ENCODE assay signal across 12 cellular contexts in genomic region chr12:24911284-24911791, GRCh38. TPM values are rescaled to one million over a fixed set of nuclear protein-coding genes. Genes with fewer than 3 reads are reported as not detected.
A peak's percentile ranks its signal among the peaks of the same experiment; 100 is the strongest.
DNase-seq lines count a peak whose midpoint lies in the region; ATAC-seq and TF ChIP-seq lines count a peak whose summit lies in the region.
"Had no signal": no experiment of that assay in that cellular context is flagged by ENCODE, and none has a peak within 500 bp of the region (broad histone marks: within the 10 kb centered on the region; RNA-seq: fewer than 3 reads in every experiment).

No MANE protein-coding gene starts in this region.

- peaks cover 28% of the 10 kb centered on the region for H3F3A ChIP-seq in GM23248 (ENCODE audit: insufficient read depth)
- peaks cover 38% of the 10 kb centered on the region for H3F3A ChIP-seq in SK-N-SH (replicated peaks; ENCODE audit: insufficient read depth)

- H3K27ac ChIP-seq in GM23248: peak overlapping the region; percentile 92
- peak overlapping the region; percentile 23 to 79 for H3K27ac ChIP-seq in SK-N-SH (ENCODE audit: low read depth in 2 of 2, low read length in 1 of 2)
- H3K27ac ChIP-seq: Peyer's patch, skin epidermis had no signal

- no peak for TF ChIP-seq CTCF in SK-N-SH (IDR thresholded peaks at IDR 0.05)
- no peak for TF ChIP-seq CTCF in fibroblast of mammary gland (conservative IDR thresholded peaks at IDR 0.05; ENCODE audit: control insufficient read depth, insufficient read depth, low read depth, low read length)

- H4K20me1 ChIP-seq in GM23248 (ENCODE audit: insufficient read depth): no peaks in the 10 kb centered on the region
- peaks cover 10% of the 10 kb centered on the region for H4K20me1 ChIP-seq in SK-N-SH (ENCODE audit: insufficient read depth)

- 12 to 13% methylated on average over 9 of the region's 9 CpGs for WGBS in GM23248 (ENCODE audit: low coverage in 1 of 2, low lambda C conversion rate in 2 of 2, missing lambda C conversion rate in 2 of 2), 2 experiments
- WGBS in SK-N-SH (ENCODE audit: low lambda C conversion rate): 46% methylated on average over 9 of the region's 9 CpGs

- CTCF ChIA-PET in SK-N-SH (lab: Yijun Ruan, JAX): no interaction called here

- POLR2A ChIA-PET in SK-N-SH (lab: Yijun Ruan, JAX): no interaction called here

- H3K9ac ChIP-seq in GM23248 (peak overlapping the region; percentile 71), SK-N-SH (no peak overlapping the region)

- no peak for TF ChIP-seq RAD21 in SK-N-SH (IDR thresholded peaks at IDR 0.05; ENCODE audit: low read length)

- H3K79me2 ChIP-seq in GM23248 (ENCODE audit: insufficient read depth) (peaks cover 59% of the 10 kb centered on the region), SK-N-SH (ENCODE audit: insufficient read depth) (peaks cover 91% of the 10 kb centered on the region)

- H3K36me3 ChIP-seq in GM23248 (ENCODE audit: low read depth) (no peaks in the 10 kb centered on the region), SK-N-SH (replicated peaks in 1 of 2; ENCODE audit: control insufficient read depth in 1 of 2, insufficient read depth in 2 of 2, low read length in 1 of 2) (peaks cover 0 to 38% of the 10 kb centered on the region in 2 experiments)
- H3K36me3 ChIP-seq: Peyer's patch had no signal

- H3K4me2 ChIP-seq in GM23248 (ENCODE audit: unreplicated experiment): peak overlapping the region; percentile 73
- H3K4me2 ChIP-seq in SK-N-SH: peak overlapping the region; percentile 49

- no peaks in the 10 kb centered on the region for H3K9me2 ChIP-seq in GM23248 (ENCODE audit: insufficient read depth)
- no peaks in the 10 kb centered on the region for H3K9me2 ChIP-seq in SK-N-SH

- peak in 1 of 2 experiments; percentile 21; a peak in 1 of 4 replicates for TF ChIP-seq EP300 in SK-N-SH (IDR thresholded peaks at IDR 0.05; ENCODE audit: borderline replicate concordance in 1 of 2, low read depth in 1 of 2, low read length in 1 of 2)

- peaks cover 23% of the 10 kb centered on the region for H3K4me1 ChIP-seq in GM23248 (ENCODE audit: insufficient read depth)
- H3K4me1 ChIP-seq in SK-N-SH (ENCODE audit: control insufficient read depth in 1 of 2, insufficient read depth in 2 of 2, low read depth in 1 of 2, low read length in 1 of 2): peaks cover 20 to 25% of the 10 kb centered on the region in 2 experiments
- H3K4me1 ChIP-seq: Peyer's patch had no signal

- DNase-seq in GM23248: peak; percentile 85
- no peak for DNase-seq in SK-N-SH
- peak; percentile 83 for DNase-seq in fibroblast of mammary gland (ENCODE audit: low read depth)
- peak; percentile 70 for DNase-seq in renal cortical epithelial cell (ENCODE audit: low read depth)
- DNase-seq in NCI-H1105 (lab: John Stamatoyannopoulos, UW): no peak
- DNase-seq: DMS79, NCI-H2081 treated with DMSO at 0.1 percent for 48 hours, Peyer's patch had no signal

- ATAC-seq in GM18868 (IDR thresholded peaks at IDR 0.05; ENCODE audit: unreplicated experiment): no peak
- ATAC-seq in GM19455 (IDR thresholded peaks at IDR 0.05; ENCODE audit: unreplicated experiment): no peak
- ATAC-seq in GM21367 (IDR thresholded peaks at IDR 0.05; ENCODE audit: unreplicated experiment): no peak

- peak overlapping the region; percentile 23; the same call in 1 of the 2 replicates for H3K4me3 ChIP-seq in GM23248
- no peak overlapping the region for H3K4me3 ChIP-seq in SK-N-SH (ENCODE audit: low read depth in 2 of 2, low read length in 1 of 2)
- no peak overlapping the region for H3K4me3 ChIP-seq in fibroblast of mammary gland (ENCODE audit: control insufficient read depth, low read depth, low read length)
- H3K4me3 ChIP-seq: Peyer's patch, skin epidermis had no signal

- H3K9me3 ChIP-seq in GM23248 (ENCODE audit: low read depth): no peaks in the 10 kb centered on the region
- H3K9me3 ChIP-seq in SK-N-SH: no peaks in the 10 kb centered on the region
- H3K9me3 ChIP-seq: Peyer's patch had no signal

- in situ Hi-C loops in GM23248 (cut with MboI): no loop called here

- H2AFZ ChIP-seq in GM23248: no peak overlapping the region
- H2AFZ ChIP-seq in SK-N-SH (ENCODE audit: low read depth): no peak overlapping the region

- H3K27me3 ChIP-seq in GM23248 (replicated peaks; ENCODE audit: insufficient read depth): no peaks in the 10 kb centered on the region
- H3K27me3 ChIP-seq in SK-N-SH (ENCODE audit: insufficient read depth): no peaks in the 10 kb centered on the region
- H3K27me3 ChIP-seq: Peyer's patch had no signal

TF ChIP-seq in SK-N-SH, 30 proteins besides CTCF, POLR2A, EP300 and RAD21:
- TF ChIP-seq FOXJ3 (CRISPR knock-in tag; IDR thresholded peaks at IDR 0.05) (no peak), USF1 (IDR thresholded peaks at IDR 0.05; ENCODE audit: borderline replicate concordance, low read depth) (peak; percentile 45; the same call in 1 of the 2 replicates), MAX (IDR thresholded peaks at IDR 0.05; ENCODE audit: low read depth) (peak; percentile 30; the same call in 1 of the 2 replicates), EZH2phosphoT487 (IDR thresholded peaks at IDR 0.05; ENCODE audit: borderline replicate concordance, low read depth) (no peak), PBX3 (IDR thresholded peaks at IDR 0.05) (peak; percentile 52; the same call in 1 of the 2 replicates), JUND (IDR thresholded peaks at IDR 0.05) (no peak), FOXM1 (IDR thresholded peaks at IDR 0.05; ENCODE audit: low read depth) (no peak), SMC3 (IDR thresholded peaks at IDR 0.05; ENCODE audit: low read depth, low read length) (no peak), TCF12 (IDR thresholded peaks at IDR 0.05) (peak; percentile 69)
TF ChIP-seq in SK-N-SH: peak in this region for 4.

RNA-seq across cellular contexts. Expression of gene BCAT1, which starts 37.6 kb away (rescaled TPM):
- total RNA-seq in GM23248 (2014; rRNA removed; shearing (Covaris generic)): 72.1 and 109 TPM in 2 replicates
- polyA plus RNA-seq in GM23248 (2016; fragmentation: Nextera tagmentation; extraction: Ambion mirVana): 51.9 and 60.6 TPM in 2 replicates
- polyA plus RNA-seq in SK-N-SH (2012; rRNA removed): 7.7 and 9.1 TPM in 2 replicates
- 12.2 and 12.4 TPM in 2 replicates for polyA plus RNA-seq in SK-N-SH (2012; cell fraction: cytosol; rRNA removed)
- polyA plus RNA-seq in SK-N-SH (2012; cell fraction: nucleus; rRNA removed): 7.0 and 12.2 TPM in 2 replicates
- total RNA-seq in renal cortical epithelial cell: 22.6 and 27.8 TPM in 2 replicates

Comparison
In these comparisons a context has a peak if more than half of its experiments do, and no peak if none do; other contexts are left out.
1. DNase-seq: peak in GM23248 (single experiment), fibroblast of mammary gland (single experiment) and renal cortical epithelial cell (single experiment); none in SK-N-SH (single experiment) and NCI-H1105 (single experiment).